Comparison of ENCODE assay signal across 9 cellular contexts in genomic region chr5:79555418-79555817, GRCh38.
"Had no signal": no experiment of that assay in that cellular context is flagged by ENCODE, and none has a peak within 500 bp of the region (broad histone marks: within the 10 kb centered on the region; RNA-seq: fewer than 3 reads in every experiment).

No MANE protein-coding gene starts in this region.

- DNase-seq: activated gamma-delta T cell had no signal

- H3K4me3 ChIP-seq: ascending aorta, breast epithelium, gastroesophageal sphincter, transverse colon, vagina had no signal

- H3K9me3 ChIP-seq: ascending aorta, breast epithelium, gastroesophageal sphincter, transverse colon, vagina had no signal

- H3K4me1 ChIP-seq: ascending aorta, breast epithelium, vagina had no signal

- H3K27ac ChIP-seq: ascending aorta, breast epithelium, gastroesophageal sphincter, heart right ventricle, transverse colon, vagina, WERI-Rb-1 had no signal

- H3K27me3 ChIP-seq: ascending aorta, breast epithelium, gastroesophageal sphincter, heart right ventricle, transverse colon, vagina had no signal

- ATAC-seq: esophagus mucosa, gastroesophageal sphincter had no signal

- H3K36me3 ChIP-seq: ascending aorta, breast epithelium, gastroesophageal sphincter, heart right ventricle, transverse colon, vagina, WERI-Rb-1 had no signal
